Comparison of ENCODE assay signal across 1 cellular context in the genomic region with DNA sequence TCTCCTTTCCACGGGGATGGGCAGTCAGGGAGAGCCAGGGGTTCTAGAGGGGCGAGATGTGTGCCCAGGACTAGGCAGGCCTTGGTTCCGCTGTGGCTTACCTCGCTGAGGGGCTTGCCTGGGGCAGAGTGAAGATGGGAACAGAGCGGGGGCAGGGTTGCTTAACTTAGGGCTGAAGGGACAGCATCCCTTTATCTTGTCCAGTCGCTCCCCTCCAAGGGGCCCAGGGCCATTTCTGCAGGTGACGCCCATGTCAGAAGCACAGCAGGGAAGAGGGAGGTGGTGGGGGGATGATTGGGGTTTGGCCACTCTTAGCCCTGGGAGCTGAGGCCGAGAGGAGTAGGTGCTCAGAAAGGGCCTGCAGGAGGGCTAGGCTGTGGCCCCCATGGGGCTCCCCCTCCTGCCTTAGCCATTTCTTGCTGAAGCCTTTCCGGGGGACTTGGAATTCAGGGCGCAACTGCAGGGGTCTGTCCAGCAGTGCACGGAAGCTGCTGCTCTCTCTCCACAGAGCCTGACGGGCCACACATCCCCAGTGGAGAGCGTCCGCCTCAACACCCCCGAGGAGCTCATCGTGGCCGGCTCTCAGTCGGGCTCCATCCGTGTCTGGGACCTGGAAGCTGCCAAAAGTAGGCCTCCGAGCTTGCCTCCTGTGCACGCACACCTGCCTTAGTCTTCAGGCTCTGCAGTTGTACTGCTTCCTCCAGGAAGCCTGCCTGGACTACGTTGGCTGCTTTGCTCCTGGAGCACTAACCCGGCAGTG.
TF ChIP-seq lines count a peak whose summit lies in the region.

No MANE protein-coding gene starts in this region.

TF ChIP-seq in K562, 482 proteins besides CTCF, POLR2A, EP300 and RAD21:
- TF ChIP-seq ZNF232 (CRISPR knock-in tag; IDR thresholded peaks at IDR 0.05) (no peak), TAF15 (IDR thresholded peaks at IDR 0.05; ENCODE audit: low read depth, low read length) (0 out of 2 replicates have a peak, but pooled peaks have one; percentile 4), POLR2G (IDR thresholded peaks at IDR 0.05; ENCODE audit: low read depth, low read length) (peak; percentile 23; the same call in 1 of the 2 replicates), ZFP36 (IDR thresholded peaks at IDR 0.05; ENCODE audit: low read depth, low read length, partially characterized antibody) (peak; percentile 92), ZNF507 (tag; conservative IDR thresholded peaks at IDR 0.05) (no peak), BCOR (IDR thresholded peaks at IDR 0.05) (peak; percentile 37; the same call in 1 of the 2 replicates)
